Comparison of ENCODE assay signal across 1 cellular context in the genomic region with DNA sequence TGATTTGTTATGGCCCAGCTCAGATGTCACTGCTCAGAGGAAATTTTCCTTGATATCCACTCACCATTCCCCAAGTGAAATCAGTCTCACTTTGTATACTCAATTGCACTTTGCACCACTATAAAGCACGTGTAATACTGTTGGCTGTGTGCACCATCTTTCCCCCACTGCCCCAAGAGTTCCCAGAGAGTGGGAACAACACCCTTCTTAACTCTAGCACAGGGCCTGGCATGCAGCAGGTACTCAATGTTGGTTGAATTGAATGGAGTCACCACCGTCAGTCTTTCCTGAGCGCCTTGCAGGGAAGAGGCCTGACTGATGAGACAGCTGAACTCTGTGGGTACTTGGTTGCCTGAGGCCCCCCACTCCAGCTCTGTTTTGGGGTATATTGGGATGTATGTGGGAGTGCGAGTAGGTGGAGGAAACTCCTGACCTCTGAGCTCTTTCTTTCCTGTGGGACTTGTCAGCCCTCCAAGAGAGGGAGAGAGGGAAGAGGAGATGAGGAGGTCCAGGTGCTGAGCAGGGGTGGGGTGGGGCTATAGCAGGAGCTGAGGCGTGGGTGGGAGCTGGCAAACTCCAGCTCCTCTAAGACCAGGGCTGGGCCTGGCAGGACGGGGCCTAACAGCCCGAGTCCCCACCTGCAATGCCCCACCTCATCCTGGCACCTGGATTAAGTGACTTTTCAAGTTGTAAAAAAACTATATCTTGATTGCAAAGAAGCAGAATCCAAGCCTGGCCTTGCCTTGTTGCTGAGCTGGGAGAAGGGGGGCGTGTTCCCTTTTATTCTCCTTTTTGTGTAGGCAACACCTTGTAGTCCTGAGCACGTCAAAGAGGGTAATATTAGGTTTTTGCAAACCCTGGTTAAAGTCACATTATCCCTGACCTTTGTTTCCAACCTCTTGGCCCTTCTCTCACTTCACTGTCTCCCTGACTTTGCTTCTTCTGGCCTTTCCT.
TF ChIP-seq lines count a peak whose summit lies in the region.

No MANE protein-coding gene starts in this region.

TF ChIP-seq in HepG2, 621 proteins besides CTCF, POLR2A, EP300 and RAD21:
- TF ChIP-seq, protein P1, sequence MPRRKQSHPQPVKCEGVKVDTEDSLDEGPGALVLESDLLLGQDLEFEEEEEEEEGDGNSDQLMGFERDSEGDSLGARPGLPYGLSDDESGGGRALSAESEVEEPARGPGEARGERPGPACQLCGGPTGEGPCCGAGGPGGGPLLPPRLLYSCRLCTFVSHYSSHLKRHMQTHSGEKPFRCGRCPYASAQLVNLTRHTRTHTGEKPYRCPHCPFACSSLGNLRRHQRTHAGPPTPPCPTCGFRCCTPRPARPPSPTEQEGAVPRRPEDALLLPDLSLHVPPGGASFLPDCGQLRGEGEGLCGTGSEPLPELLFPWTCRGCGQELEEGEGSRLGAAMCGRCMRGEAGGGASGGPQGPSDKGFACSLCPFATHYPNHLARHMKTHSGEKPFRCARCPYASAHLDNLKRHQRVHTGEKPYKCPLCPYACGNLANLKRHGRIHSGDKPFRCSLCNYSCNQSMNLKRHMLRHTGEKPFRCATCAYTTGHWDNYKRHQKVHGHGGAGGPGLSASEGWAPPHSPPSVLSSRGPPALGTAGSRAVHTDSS (CRISPR knock-in tag; conservative IDR thresholded peaks at IDR 0.05): no peak
- TF ChIP-seq SYNCRIP (IDR thresholded peaks at IDR 0.05; ENCODE audit: insufficient read depth, low read depth, low read length) (no peak), ZEB1 (IDR thresholded peaks at IDR 0.05; ENCODE audit: insufficient replicate concordance, low read depth) (no peak), ZNF234 (CRISPR knock-in tag; conservative IDR thresholded peaks at IDR 0.05) (peak; percentile 52; the same call in 1 of the 2 replicates), ATAD3A (CRISPR knock-in tag; IDR thresholded peaks at IDR 0.05) (no peak), NFE2 (CRISPR knock-in tag; IDR thresholded peaks at IDR 0.05) (no peak), ZMYM3 (CRISPR knock-in tag; IDR thresholded peaks at IDR 0.05) (no peak), ZNF839 (CRISPR knock-in tag; IDR thresholded peaks at IDR 0.05; ENCODE audit: borderline replicate concordance) (no peak), ZFP1 (CRISPR knock-in tag; IDR thresholded peaks at IDR 0.05) (no peak), MEF2D (CRISPR knock-in tag; IDR thresholded peaks at IDR 0.05) (no peak), CBFB (CRISPR knock-in tag; IDR thresholded peaks at IDR 0.05) (0 out of 2 replicates have a peak, but pooled peaks have one; percentile 16), ZSCAN21 (CRISPR knock-in tag; IDR thresholded peaks at IDR 0.05; ENCODE audit: borderline replicate concordance) (no peak)
- TF ChIP-seq, protein P2, sequence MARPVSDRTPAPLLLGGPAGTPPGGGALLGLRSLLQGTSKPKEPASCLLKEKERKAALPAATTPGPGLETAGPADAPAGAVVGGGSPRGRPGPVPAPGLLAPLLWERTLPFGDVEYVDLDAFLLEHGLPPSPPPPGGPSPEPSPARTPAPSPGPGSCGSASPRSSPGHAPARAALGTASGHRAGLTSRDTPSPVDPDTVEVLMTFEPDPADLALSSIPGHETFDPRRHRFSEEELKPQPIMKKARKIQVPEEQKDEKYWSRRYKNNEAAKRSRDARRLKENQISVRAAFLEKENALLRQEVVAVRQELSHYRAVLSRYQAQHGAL (CRISPR knock-in tag; IDR thresholded peaks at IDR 0.05; ENCODE audit: not compliant biosample characterization): no peak
- TF ChIP-seq, protein P3, sequence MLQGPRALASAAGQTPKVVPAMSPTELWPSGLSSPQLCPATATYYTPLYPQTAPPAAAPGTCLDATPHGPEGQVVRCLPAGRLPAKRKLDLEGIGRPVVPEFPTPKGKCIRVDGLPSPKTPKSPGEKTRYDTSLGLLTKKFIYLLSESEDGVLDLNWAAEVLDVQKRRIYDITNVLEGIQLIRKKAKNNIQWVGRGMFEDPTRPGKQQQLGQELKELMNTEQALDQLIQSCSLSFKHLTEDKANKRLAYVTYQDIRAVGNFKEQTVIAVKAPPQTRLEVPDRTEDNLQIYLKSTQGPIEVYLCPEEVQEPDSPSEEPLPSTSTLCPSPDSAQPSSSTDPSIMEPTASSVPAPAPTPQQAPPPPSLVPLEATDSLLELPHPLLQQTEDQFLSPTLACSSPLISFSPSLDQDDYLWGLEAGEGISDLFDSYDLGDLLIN (CRISPR knock-in tag; IDR thresholded peaks at IDR 0.05; ENCODE audit: borderline replicate concordance): no peak
- TF ChIP-seq, protein P4, sequence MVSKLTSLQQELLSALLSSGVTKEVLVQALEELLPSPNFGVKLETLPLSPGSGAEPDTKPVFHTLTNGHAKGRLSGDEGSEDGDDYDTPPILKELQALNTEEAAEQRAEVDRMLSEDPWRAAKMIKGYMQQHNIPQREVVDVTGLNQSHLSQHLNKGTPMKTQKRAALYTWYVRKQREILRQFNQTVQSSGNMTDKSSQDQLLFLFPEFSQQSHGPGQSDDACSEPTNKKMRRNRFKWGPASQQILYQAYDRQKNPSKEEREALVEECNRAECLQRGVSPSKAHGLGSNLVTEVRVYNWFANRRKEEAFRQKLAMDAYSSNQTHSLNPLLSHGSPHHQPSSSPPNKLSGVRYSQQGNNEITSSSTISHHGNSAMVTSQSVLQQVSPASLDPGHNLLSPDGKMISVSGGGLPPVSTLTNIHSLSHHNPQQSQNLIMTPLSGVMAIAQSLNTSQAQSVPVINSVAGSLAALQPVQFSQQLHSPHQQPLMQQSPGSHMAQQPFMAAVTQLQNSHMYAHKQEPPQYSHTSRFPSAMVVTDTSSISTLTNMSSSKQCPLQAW (CRISPR knock-in tag; IDR thresholded peaks at IDR 0.05): 0 out of 2 replicates have a peak, but pooled peaks have one; percentile 14
